In genomic region chr22:23547818-23548500, GRCh38 we compare ENCODE assay signal across 18 cellular contexts. TPM values are rescaled to one million over a fixed set of nuclear protein-coding genes. Genes with fewer than 3 reads are reported as not detected.
"Had no signal": no experiment of that assay in that cellular context is flagged by ENCODE, and none has a peak within 500 bp of the region (broad histone marks: within the 10 kb centered on the region; RNA-seq: fewer than 3 reads in every experiment).

No MANE protein-coding gene starts in this region.

- DNase-seq: activated CD4-positive, alpha-beta T cell treated with anti-CD3 and anti-CD28 coated beads for 1 hour; activated naive CD4-positive, alpha-beta T cell treated with Interleukin-2 at 50 U/mL for 16 hours; brain microvascular endothelial cell; colonic mucosa; gastrocnemius medialis; heart left ventricle; kidney glomerular epithelial cell; nucleus accumbens; stimulated activated CD4-positive, alpha-beta T cell treated with anti-CD3 and anti-CD28 coated beads, Interleukin-15, amount 100 ng/mL, for 24 hours; stimulated activated CD4-positive, alpha-beta T cell treated with anti-CD3 and anti-CD28 coated beads, Interleukin-2, amount 100 ng/mL, for 48 hours; trophoblast cell; WERI-Rb-1 had no signal

- H3K27ac ChIP-seq: brain microvascular endothelial cell, colonic mucosa, gastrocnemius medialis, heart left ventricle, right atrium auricular region, SJSA1, skin epidermis, WERI-Rb-1 had no signal

- H3K9me3 ChIP-seq: colonic mucosa had no signal

- H3K27me3 ChIP-seq: brain microvascular endothelial cell, colonic mucosa, right atrium auricular region, SJSA1 had no signal

- H3K36me3 ChIP-seq: brain microvascular endothelial cell, colonic mucosa, gastrocnemius medialis, heart left ventricle, right atrium auricular region, SJSA1, WERI-Rb-1 had no signal

- H3K4me1 ChIP-seq: colonic mucosa, right atrium auricular region, SJSA1 had no signal

- H3K4me3 ChIP-seq: colonic mucosa, gastrocnemius medialis, heart left ventricle, right atrium auricular region, SJSA1, skin epidermis had no signal

RNA-seq across cellular contexts. Expression of gene IGLL1, which starts 32.1 kb away (rescaled TPM):
- total RNA-seq: activated naive CD8-positive, alpha-beta T cell treated with anti-CD3 and anti-CD28 coated beads, Interleukin-2, amount 10 ng/mL, durations not matched to agents 7 days and 5 days; colonic mucosa; gastrocnemius medialis; heart left ventricle; lower leg skin; right atrium auricular region; SJSA1 had no signal
- polyA plus RNA-seq: esophagus, heart left ventricle had no signal
